8 cellular contexts compared by ENCODE assay signal in the genomic region with DNA sequence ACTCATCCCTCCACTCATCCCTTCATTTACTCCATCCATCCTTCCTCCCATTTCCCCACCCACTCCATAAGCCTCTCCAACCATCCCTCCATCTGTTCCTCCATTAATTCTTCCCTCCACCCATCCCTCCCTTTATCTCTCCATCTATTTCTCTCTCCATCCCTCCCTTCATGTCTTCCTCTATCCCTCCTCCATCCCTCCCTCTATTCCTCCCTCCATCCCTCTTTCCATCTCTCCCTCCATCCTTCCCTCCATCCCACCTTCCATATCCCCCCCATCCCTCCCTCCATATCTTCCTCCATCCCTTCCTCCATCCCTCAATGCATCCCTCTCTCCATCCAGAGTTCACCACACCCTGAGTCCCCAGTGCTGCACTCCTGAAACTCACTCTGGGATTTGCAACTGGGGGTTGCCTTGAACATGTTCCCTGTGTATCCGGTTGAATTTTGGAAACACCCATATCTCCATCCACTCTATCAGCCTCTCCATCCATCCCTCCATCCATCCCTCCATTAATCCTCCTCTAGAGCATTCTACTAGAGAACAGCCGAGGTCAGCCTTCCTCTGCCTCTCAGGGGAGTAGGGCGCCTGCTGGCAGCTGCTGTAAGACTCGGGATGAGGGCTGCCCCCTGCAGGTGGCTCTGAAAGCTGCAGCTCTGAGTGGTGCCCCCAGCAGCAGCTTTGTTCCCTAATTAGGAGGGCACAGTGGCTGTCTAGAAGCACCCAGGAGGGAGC. TPM values are rescaled to one million over a fixed set of nuclear protein-coding genes. Genes with fewer than 3 reads are reported as not detected.
DNase-seq lines count a peak whose midpoint lies in the region; ATAC-seq and TF ChIP-seq lines count a peak whose summit lies in the region.

No MANE protein-coding gene starts in this region.

- ATAC-seq in HG02840 (IDR thresholded peaks at IDR 0.05; ENCODE audit: low FRiP score, unreplicated experiment): no peak

- H3K9me3 ChIP-seq in KOPT-K1 (ENCODE audit: insufficient read depth, low read length, poor library complexity, severe bottlenecking) (no peaks in the 10 kb centered on the region), SK-N-SH (no peaks in the 10 kb centered on the region), uterus (no peaks in the 10 kb centered on the region)

- TF ChIP-seq CTCF in GM10266 (IDR thresholded peaks at IDR 0.05; ENCODE audit: control insufficient read depth, insufficient read depth, low read depth, missing control alignments) (peak; percentile 92), SK-N-SH (IDR thresholded peaks at IDR 0.05) (peak; percentile 62), glutamatergic neuron (IDR thresholded peaks at IDR 0.05; ENCODE audit: partially characterized antibody, unreplicated experiment) (peak; percentile 81), progenitor cell of endocrine pancreas (IDR thresholded peaks at IDR 0.05; ENCODE audit: unreplicated experiment) (peak; percentile 85), uterus (IDR thresholded peaks at IDR 0.05) (peak; percentile 44 to 59 (median 57))

- POLR2A ChIA-PET in SK-N-SH (lab: Yijun Ruan, JAX): interaction anchor here (0.8 to 1.8 kb wide), 3 partner anchors 24 to 101 kb away, joined by 3 to 7 read pairs (median 4); no protein-coding TSS in a partner anchor

- H3K4me3 Mint-ChIP-seq in glutamatergic neuron (ENCODE audit: unreplicated experiment) (no peak overlapping the region), progenitor cell of endocrine pancreas (ENCODE audit: low read depth) (no peak overlapping the region)

- H3K27ac ChIP-seq in KOPT-K1 (ENCODE audit: low read depth, low read length, poor library complexity, severe bottlenecking) (peak overlapping the region; percentile 13), SK-N-SH (ENCODE audit: low read depth in 2 of 2, low read length in 1 of 2) (peak overlapping the region in 1 of 2 experiments; percentile 71; a peak in 1 of 4 replicates), uterus (no peak overlapping the region)

- H3K4me1 Mint-ChIP-seq in glutamatergic neuron (ENCODE audit: low read depth, unreplicated experiment): peaks cover 39% of the 10 kb centered on the region
- peaks cover 19% of the 10 kb centered on the region for H3K4me1 Mint-ChIP-seq in progenitor cell of endocrine pancreas (ENCODE audit: low read depth)

- intact Hi-C loops in uterus (cut with DNase I; ENCODE audit: low total_unique reads): no loop called here

- H3K27ac Mint-ChIP-seq in glutamatergic neuron (ENCODE audit: unreplicated experiment): no peak overlapping the region
- no peak overlapping the region for H3K27ac Mint-ChIP-seq in progenitor cell of endocrine pancreas

- H3K9me3 Mint-ChIP-seq in glutamatergic neuron (ENCODE audit: unreplicated experiment) (peaks cover 7% of the 10 kb centered on the region), progenitor cell of endocrine pancreas (ENCODE audit: low read depth) (no peaks in the 10 kb centered on the region)

- H3K9me2 ChIP-seq in SK-N-SH: no peaks in the 10 kb centered on the region

- no peaks in the 10 kb centered on the region for H4K20me1 ChIP-seq in SK-N-SH (ENCODE audit: insufficient read depth)

- 20% methylated on average over 3 of the region's 4 CpGs for WGBS in SK-N-SH (ENCODE audit: low lambda C conversion rate)

- H3K79me2 ChIP-seq in SK-N-SH (ENCODE audit: insufficient read depth): no peaks in the 10 kb centered on the region

- peaks cover 6% of the 10 kb centered on the region for H3K27me3 Mint-ChIP-seq in glutamatergic neuron (ENCODE audit: unreplicated experiment)
- H3K27me3 Mint-ChIP-seq in progenitor cell of endocrine pancreas: peaks cover 35% of the 10 kb centered on the region

- TF ChIP-seq RAD21 in SK-N-SH (IDR thresholded peaks at IDR 0.05; ENCODE audit: low read length): peak; percentile 65

- no peaks in the 10 kb centered on the region for H3K36me3 ChIP-seq in KOPT-K1 (ENCODE audit: insufficient read depth, low read length)
- H3K36me3 ChIP-seq in SK-N-SH (replicated peaks in 1 of 2; ENCODE audit: control insufficient read depth in 1 of 2, insufficient read depth in 2 of 2, low read length in 1 of 2): no peaks in the 10 kb centered on the region
- no peaks in the 10 kb centered on the region for H3K36me3 ChIP-seq in uterus

- H3K4me2 ChIP-seq in SK-N-SH: no peak overlapping the region

- H3K27me3 ChIP-seq in SK-N-SH (ENCODE audit: insufficient read depth) (no peaks in the 10 kb centered on the region), uterus (no peaks in the 10 kb centered on the region)

- no peaks in the 10 kb centered on the region for H3K36me3 Mint-ChIP-seq in glutamatergic neuron (ENCODE audit: unreplicated experiment)
- no peaks in the 10 kb centered on the region for H3K36me3 Mint-ChIP-seq in progenitor cell of endocrine pancreas (ENCODE audit: insufficient read depth)

- H3K4me3 ChIP-seq in SK-N-SH (ENCODE audit: low read depth in 2 of 2, low read length in 1 of 2) (no peak overlapping the region), uterus (no peak overlapping the region)

- peak; percentile 87 for DNase-seq in GM10266 (ENCODE audit: extremely low spot score)
- DNase-seq in SK-N-SH: peak; percentile 83
- peak; percentile 83 for DNase-seq in activated naive CD4-positive, alpha-beta T cell treated with Interleukin-2 at 50 U/mL for 16 hours
- DNase-seq in glutamatergic neuron: peak; percentile 83
- DNase-seq in progenitor cell of endocrine pancreas (ENCODE audit: low spot score, unreplicated experiment): peak; percentile 62
- DNase-seq in uterus: peak; percentile 36 to 43

- no peak overlapping the region for H2AFZ ChIP-seq in SK-N-SH (ENCODE audit: low read depth)

- H3K4me1 ChIP-seq in SK-N-SH (ENCODE audit: control insufficient read depth in 1 of 2, insufficient read depth in 2 of 2, low read depth in 1 of 2, low read length in 1 of 2) (peaks cover 0 to 45% of the 10 kb centered on the region in 2 experiments; a peak in 1 of 4 replicates), uterus (no peaks in the 10 kb centered on the region)

- H3K9ac ChIP-seq in SK-N-SH: no peak overlapping the region

- TF ChIP-seq EP300 in SK-N-SH (IDR thresholded peaks at IDR 0.05; ENCODE audit: borderline replicate concordance in 1 of 2, low read depth in 1 of 2, low read length in 1 of 2): no peak

- no peaks in the 10 kb centered on the region for H3F3A ChIP-seq in SK-N-SH (replicated peaks; ENCODE audit: insufficient read depth)

- CTCF ChIA-PET in SK-N-SH (lab: Yijun Ruan, JAX): interaction anchor here (0.7 to 3.9 kb wide), 28 partner anchors 11 to 442 kb away, joined by 3 to 48 read pairs (median 4); a partner anchor contains a TSS

- TF ChIP-seq POLR2A in uterus (IDR thresholded peaks at IDR 0.05): no peak

TF ChIP-seq in SK-N-SH, 30 proteins besides CTCF, POLR2A, EP300 and RAD21:
- TF ChIP-seq, protein P1, sequence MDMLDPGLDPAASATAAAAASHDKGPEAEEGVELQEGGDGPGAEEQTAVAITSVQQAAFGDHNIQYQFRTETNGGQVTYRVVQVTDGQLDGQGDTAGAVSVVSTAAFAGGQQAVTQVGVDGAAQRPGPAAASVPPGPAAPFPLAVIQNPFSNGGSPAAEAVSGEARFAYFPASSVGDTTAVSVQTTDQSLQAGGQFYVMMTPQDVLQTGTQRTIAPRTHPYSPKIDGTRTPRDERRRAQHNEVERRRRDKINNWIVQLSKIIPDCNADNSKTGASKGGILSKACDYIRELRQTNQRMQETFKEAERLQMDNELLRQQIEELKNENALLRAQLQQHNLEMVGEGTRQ (IDR thresholded peaks at IDR 0.05; ENCODE audit: borderline replicate concordance, low read depth, low read length): no peak
- TF ChIP-seq SMC3 (IDR thresholded peaks at IDR 0.05; ENCODE audit: low read depth, low read length): peak; percentile 59
TF ChIP-seq in SK-N-SH: peak in this region for 1.

RNA-seq across cellular contexts. Expression of a gene that starts 39.4 kb away (rescaled TPM):
- 0.07 and 0.11 TPM in 2 replicates for polyA plus RNA-seq in SK-N-SH (2012; rRNA removed)
- polyA plus RNA-seq in SK-N-SH (2012; cell fraction: cytosol; rRNA removed): 0.06 and 0.13 TPM in 2 replicates
- polyA plus RNA-seq in SK-N-SH (2012; cell fraction: nucleus; rRNA removed): 0.14 and 0.18 TPM in 2 replicates
- total RNA-seq in glutamatergic neuron (ENCODE audit: unreplicated experiment) (31.9 TPM), progenitor cell of endocrine pancreas (3.7 and 4.6 TPM in 2 replicates), uterus (10 to 100 TPM; 11.8 to 51.7 (median 18.4) TPM)

RNA-seq across cellular contexts. Expression of a gene that starts 56.9 kb away (rescaled TPM):
- not detected in 2 replicates for polyA plus RNA-seq in SK-N-SH (2012; rRNA removed)
- polyA plus RNA-seq in SK-N-SH (2012; cell fraction: cytosol; rRNA removed): not detected in 2 replicates
- polyA plus RNA-seq in SK-N-SH (2012; cell fraction: nucleus; rRNA removed): not detected in 2 replicates
- total RNA-seq in glutamatergic neuron (ENCODE audit: unreplicated experiment): not detected
- total RNA-seq in progenitor cell of endocrine pancreas: 40.1 and 40.3 TPM in 2 replicates
- total RNA-seq in uterus: 10 to 100 TPM in 2 of 4 donors, 1 to 10 TPM in 2; 1.4 to 49.7 (median 24.2) TPM
